ENCODE assay signal across 8 cellular contexts in the genomic region with DNA sequence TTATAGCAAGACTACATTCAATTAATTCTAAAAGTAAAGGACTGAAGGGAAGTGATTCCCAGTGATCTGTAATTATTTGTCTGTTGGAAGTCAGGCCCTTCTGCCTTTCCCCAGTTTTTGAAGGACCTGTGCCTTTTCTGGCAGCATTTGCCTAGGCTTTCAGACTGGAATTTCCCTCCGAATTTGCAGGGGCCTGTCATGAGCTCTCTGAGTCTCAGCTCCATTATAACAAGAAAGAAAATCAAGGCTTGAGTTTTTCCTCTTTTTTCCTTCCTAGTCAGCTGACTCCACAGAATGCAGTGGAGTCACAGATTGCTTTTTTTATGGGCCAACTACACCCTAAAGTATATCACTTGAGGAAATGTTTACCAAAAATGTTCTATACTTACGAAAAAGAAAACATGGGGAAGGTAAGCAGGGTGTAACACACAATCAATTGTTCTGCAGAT. TPM values are rescaled to one million over a fixed set of nuclear protein-coding genes. Genes with fewer than 3 reads are reported as not detected.
DNase-seq lines count a peak whose midpoint lies in the region; ATAC-seq and TF ChIP-seq lines count a peak whose summit lies in the region.

No MANE protein-coding gene starts in this region.

- no peak overlapping the region for H3K27ac ChIP-seq in MM.1S (ENCODE audit: low read length)

- peak overlapping the region; percentile 22; the same call in 1 of the 2 replicates for H3K9ac ChIP-seq in MM.1S (ENCODE audit: low read length)
- H3K9ac ChIP-seq in mucosa of stomach (ENCODE audit: low read length) = peak overlapping the region; percentile 76

- H3K27me3 ChIP-seq in BE2C (peaks cover 65% of the 10 kb centered on the region), MM.1S (replicated peaks; ENCODE audit: insufficient read depth, low read length) (peaks cover 14% of the 10 kb centered on the region; the same call in 1 of the 2 replicates), mucosa of stomach (ENCODE audit: control insufficient read depth, insufficient read depth, low read length) (peaks cover 15% of the 10 kb centered on the region)

- H3K4me3 ChIP-seq in BE2C (ENCODE audit: low read depth, low read length) (peak overlapping the region; percentile 21; the same call in 1 of the 2 replicates), MM.1S (ENCODE audit: low read length) (peak overlapping the region; percentile 63), cardiac fibroblast (replicated peaks in 1 of 2; ENCODE audit: low read depth in 2 of 2, low read length in 2 of 2) (peak overlapping the region; percentile 42 to 47), mucosa of stomach (ENCODE audit: low read length) (peak overlapping the region; percentile 53)

- no peaks in the 10 kb centered on the region for H3K79me2 ChIP-seq in MM.1S (ENCODE audit: low read length)

- TF ChIP-seq CTCF in BE2C (IDR thresholded peaks at IDR 0.05; ENCODE audit: low read depth, low read length) = no peak
- TF ChIP-seq CTCF in MM.1S (IDR thresholded peaks at IDR 0.05; ENCODE audit: low read length) = no peak
- no peak for TF ChIP-seq CTCF in cardiac fibroblast (IDR thresholded peaks at IDR 0.05; ENCODE audit: low read depth, low read length)

- H2AFZ ChIP-seq in MM.1S (ENCODE audit: low read length) = peak overlapping the region; percentile 90

- DNase-seq in BE2C (no peak), MM.1S (no peak), cardiac fibroblast (ENCODE audit: low read depth in 2 of 2) (no peak), SKM-1 treated with dmso at 0.1 percent for 144 hours (lab: John Stamatoyannopoulos, UW; ENCODE audit: unreplicated experiment) (no peak), midbrain (lab: John Stamatoyannopoulos, UW) (no peak)

- H3K9me3 ChIP-seq in BE2C (no peaks in the 10 kb centered on the region), MM.1S (replicated peaks; ENCODE audit: insufficient read depth, low read length) (no peaks in the 10 kb centered on the region), mucosa of stomach (ENCODE audit: control insufficient read depth, low read length) (no peaks in the 10 kb centered on the region)

- H4K20me1 ChIP-seq in MM.1S (ENCODE audit: insufficient read depth, low read length) = no peaks in the 10 kb centered on the region

- H3K36me3 ChIP-seq in BE2C = no peaks in the 10 kb centered on the region
- no peaks in the 10 kb centered on the region for H3K36me3 ChIP-seq in MM.1S (replicated peaks; ENCODE audit: insufficient read depth, low read length)
- H3K36me3 ChIP-seq in mucosa of stomach (ENCODE audit: control insufficient read depth, insufficient read depth, low read length) = no peaks in the 10 kb centered on the region

- ATAC-seq in GM19463 (IDR thresholded peaks at IDR 0.05; ENCODE audit: unreplicated experiment) (no peak), GM19035 (IDR thresholded peaks at IDR 0.05; ENCODE audit: unreplicated experiment) (no peak)

- no peaks in the 10 kb centered on the region for H3K9me2 ChIP-seq in MM.1S (replicated peaks; ENCODE audit: insufficient read depth, low read length)

- no peaks in the 10 kb centered on the region for H3F3A ChIP-seq in MM.1S (ENCODE audit: insufficient read depth, low read length)

- H3K4me1 ChIP-seq in BE2C (no peaks in the 10 kb centered on the region), MM.1S (ENCODE audit: low read length) (0 out of 2 replicates have a peak, but pooled peaks cover 5% of the 10 kb centered on the region), mucosa of stomach (ENCODE audit: control insufficient read depth, insufficient read depth, low read length) (peaks cover 18% of the 10 kb centered on the region)

- H3K4me2 ChIP-seq in MM.1S (ENCODE audit: low read depth, low read length) = peak overlapping the region; percentile 89

RNA-seq across cellular contexts. Expression of gene NR5A2, which starts 1.1 kb away (rescaled TPM):
- not detected for polyA plus RNA-seq in BE2C (2012; ENCODE audit: insufficient read depth, insufficient read length, low read depth)
